In the genomic region with DNA sequence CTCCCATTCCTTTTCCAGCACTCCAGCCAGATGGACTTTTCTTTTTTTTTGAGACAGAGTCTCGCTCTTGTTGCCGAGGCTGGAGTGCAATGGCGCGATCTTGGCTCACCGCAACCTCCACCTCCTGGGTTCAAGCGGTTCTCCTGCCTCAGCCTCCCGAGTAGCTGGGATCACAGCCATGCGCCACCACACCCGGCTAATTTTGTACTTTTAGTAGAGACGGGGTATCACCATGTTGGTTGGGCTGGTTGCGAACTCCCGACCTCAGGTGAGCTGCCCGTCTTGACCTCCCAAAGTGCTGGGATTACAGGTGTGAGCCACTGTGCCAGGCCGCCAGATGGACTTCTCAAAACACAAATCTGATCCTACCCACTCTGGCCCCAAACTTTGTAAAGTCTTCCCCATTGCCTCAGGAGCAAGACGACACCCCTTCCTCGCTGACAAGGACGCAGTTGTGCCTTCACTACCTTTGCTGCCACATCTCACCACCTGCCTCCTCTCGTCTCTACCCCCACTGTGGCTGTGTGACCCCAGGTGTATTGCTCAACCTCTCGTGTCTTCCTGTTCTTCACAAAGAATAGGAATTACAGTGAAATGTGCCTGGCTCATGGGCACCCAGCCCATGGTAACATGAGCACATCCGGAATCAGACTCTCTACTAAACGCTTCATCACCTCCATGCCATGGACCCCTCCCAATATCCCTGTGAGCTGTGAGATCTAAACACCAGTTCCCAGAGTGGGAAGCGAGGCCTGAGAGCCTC, we compare ENCODE assay signal across 1 cellular context.
TF ChIP-seq lines count a peak whose summit lies in the region.

No MANE protein-coding gene starts in this region.

TF ChIP-seq in HepG2, 621 proteins besides CTCF, POLR2A, EP300 and RAD21 (continues in another document):
- no peak for TF ChIP-seq YY1 (IDR thresholded peaks at IDR 0.05; ENCODE audit: insufficient read depth, insufficient replicate concordance, low read depth, low read length)
- TF ChIP-seq, protein P1, sequence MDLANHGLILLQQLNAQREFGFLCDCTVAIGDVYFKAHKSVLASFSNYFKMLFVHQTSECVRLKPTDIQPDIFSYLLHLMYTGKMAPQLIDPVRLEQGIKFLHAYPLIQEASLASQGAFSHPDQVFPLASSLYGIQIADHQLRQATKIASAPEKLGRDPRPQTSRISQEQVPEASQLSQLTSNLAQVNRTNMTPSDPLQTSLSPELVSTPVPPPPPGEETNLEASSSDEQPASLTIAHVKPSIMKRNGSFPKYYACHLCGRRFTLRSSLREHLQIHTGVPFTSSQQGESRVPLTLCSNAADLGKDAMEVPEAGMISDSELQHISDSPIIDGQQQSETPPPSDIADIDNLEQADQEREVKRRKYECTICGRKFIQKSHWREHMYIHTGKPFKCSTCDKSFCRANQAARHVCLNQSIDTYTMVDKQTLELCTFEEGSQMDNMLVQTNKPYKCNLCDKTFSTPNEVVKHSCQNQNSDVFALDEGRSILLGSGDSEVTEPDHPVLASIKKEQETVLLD (CRISPR knock-in tag; IDR thresholded peaks at IDR 0.05; ENCODE audit: low read depth) = no peak
- TF ChIP-seq, protein P2, sequence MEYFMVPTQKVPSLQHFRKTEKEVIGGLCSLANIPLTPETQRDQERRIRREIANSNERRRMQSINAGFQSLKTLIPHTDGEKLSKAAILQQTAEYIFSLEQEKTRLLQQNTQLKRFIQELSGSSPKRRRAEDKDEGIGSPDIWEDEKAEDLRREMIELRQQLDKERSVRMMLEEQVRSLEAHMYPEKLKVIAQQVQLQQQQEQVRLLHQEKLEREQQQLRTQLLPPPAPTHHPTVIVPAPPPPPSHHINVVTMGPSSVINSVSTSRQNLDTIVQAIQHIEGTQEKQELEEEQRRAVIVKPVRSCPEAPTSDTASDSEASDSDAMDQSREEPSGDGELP (IDR thresholded peaks at IDR 0.05; ENCODE audit: borderline replicate concordance, low read depth) = no peak
- TF ChIP-seq DR1 (CRISPR knock-in tag; IDR thresholded peaks at IDR 0.05) = no peak
- TF ChIP-seq, protein P3, sequence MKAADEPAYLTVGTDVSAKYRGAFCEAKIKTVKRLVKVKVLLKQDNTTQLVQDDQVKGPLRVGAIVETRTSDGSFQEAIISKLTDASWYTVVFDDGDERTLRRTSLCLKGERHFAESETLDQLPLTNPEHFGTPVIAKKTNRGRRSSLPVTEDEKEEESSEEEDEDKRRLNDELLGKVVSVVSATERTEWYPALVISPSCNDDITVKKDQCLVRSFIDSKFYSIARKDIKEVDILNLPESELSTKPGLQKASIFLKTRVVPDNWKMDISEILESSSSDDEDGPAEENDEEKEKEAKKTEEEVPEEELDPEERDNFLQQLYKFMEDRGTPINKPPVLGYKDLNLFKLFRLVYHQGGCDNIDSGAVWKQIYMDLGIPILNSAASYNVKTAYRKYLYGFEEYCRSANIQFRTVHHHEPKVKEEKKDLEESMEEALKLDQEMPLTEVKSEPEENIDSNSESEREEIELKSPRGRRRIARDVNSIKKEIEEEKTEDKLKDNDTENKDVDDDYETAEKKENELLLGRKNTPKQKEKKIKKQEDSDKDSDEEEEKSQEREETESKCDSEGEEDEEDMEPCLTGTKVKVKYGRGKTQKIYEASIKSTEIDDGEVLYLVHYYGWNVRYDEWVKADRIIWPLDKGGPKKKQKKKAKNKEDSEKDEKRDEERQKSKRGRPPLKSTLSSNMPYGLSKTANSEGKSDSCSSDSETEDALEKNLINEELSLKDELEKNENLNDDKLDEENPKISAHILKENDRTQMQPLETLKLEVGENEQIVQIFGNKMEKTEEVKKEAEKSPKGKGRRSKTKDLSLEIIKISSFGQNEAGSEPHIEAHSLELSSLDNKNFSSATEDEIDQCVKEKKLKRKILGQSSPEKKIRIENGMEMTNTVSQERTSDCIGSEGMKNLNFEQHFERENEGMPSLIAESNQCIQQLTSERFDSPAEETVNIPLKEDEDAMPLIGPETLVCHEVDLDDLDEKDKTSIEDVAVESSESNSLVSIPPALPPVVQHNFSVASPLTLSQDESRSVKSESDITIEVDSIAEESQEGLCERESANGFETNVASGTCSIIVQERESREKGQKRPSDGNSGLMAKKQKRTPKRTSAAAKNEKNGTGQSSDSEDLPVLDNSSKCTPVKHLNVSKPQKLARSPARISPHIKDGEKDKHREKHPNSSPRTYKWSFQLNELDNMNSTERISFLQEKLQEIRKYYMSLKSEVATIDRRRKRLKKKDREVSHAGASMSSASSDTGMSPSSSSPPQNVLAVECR (CRISPR knock-in tag; IDR thresholded peaks at IDR 0.05; ENCODE audit: borderline replicate concordance) = no peak
- TF ChIP-seq ZSCAN20 (CRISPR knock-in tag; IDR thresholded peaks at IDR 0.05; ENCODE audit: borderline replicate concordance) = no peak
- TF ChIP-seq ZC3H4 (CRISPR knock-in tag; IDR thresholded peaks at IDR 0.05; ENCODE audit: borderline replicate concordance) = no peak
- TF ChIP-seq ZNF543 (CRISPR knock-in tag; IDR thresholded peaks at IDR 0.05) = no peak
- TF ChIP-seq, protein P4, sequence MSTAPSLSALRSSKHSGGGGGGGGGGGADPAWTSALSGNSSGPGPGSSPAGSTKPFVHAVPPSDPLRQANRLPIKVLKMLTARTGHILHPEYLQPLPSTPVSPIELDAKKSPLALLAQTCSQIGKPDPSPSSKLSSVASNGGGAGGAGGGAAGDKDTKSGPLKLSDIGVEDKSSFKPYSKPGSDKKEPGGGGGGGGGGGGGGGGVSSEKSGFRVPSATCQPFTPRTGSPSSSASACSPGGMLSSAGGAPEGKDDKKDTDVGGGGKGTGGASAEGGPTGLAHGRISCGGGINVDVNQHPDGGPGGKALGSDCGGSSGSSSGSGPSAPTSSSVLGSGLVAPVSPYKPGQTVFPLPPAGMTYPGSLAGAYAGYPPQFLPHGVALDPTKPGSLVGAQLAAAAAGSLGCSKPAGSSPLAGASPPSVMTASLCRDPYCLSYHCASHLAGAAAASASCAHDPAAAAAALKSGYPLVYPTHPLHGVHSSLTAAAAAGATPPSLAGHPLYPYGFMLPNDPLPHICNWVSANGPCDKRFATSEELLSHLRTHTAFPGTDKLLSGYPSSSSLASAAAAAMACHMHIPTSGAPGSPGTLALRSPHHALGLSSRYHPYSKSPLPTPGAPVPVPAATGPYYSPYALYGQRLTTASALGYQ (CRISPR knock-in tag; IDR thresholded peaks at IDR 0.05) = no peak
- 0 out of 2 replicates have a peak, but pooled peaks have one; percentile 41 for TF ChIP-seq ZSCAN21 (CRISPR knock-in tag; IDR thresholded peaks at IDR 0.05; ENCODE audit: borderline replicate concordance)
- no peak for TF ChIP-seq KAT2B (IDR thresholded peaks at IDR 0.05; ENCODE audit: borderline replicate concordance, low read depth, low read length)
- TF ChIP-seq CREB1 (IDR thresholded peaks at IDR 0.05) = no peak
- TF ChIP-seq CREB1 (CRISPR knock-in tag; IDR thresholded peaks at IDR 0.05) = 0 out of 2 replicates have a peak, but pooled peaks have one; percentile 11
- TF ChIP-seq, protein P5, sequence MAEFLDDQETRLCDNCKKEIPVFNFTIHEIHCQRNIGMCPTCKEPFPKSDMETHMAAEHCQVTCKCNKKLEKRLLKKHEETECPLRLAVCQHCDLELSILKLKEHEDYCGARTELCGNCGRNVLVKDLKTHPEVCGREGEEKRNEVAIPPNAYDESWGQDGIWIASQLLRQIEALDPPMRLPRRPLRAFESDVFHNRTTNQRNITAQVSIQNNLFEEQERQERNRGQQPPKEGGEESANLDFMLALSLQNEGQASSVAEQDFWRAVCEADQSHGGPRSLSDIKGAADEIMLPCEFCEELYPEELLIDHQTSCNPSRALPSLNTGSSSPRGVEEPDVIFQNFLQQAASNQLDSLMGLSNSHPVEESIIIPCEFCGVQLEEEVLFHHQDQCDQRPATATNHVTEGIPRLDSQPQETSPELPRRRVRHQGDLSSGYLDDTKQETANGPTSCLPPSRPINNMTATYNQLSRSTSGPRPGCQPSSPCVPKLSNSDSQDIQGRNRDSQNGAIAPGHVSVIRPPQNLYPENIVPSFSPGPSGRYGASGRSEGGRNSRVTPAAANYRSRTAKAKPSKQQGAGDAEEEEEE (CRISPR knock-in tag; IDR thresholded peaks at IDR 0.05; ENCODE audit: borderline replicate concordance) = 0 out of 2 replicates have a peak, but pooled peaks have one; percentile 30
- TF ChIP-seq, protein P6, sequence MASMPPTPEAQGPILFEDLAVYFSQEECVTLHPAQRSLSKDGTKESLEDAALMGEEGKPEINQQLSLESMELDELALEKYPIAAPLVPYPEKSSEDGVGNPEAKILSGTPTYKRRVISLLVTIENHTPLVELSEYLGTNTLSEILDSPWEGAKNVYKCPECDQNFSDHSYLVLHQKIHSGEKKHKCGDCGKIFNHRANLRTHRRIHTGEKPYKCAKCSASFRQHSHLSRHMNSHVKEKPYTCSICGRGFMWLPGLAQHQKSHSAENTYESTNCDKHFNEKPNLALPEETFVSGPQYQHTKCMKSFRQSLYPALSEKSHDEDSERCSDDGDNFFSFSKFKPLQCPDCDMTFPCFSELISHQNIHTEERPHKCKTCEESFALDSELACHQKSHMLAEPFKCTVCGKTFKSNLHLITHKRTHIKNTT (CRISPR knock-in tag; IDR thresholded peaks at IDR 0.05) = no peak
- TF ChIP-seq, protein P7, sequence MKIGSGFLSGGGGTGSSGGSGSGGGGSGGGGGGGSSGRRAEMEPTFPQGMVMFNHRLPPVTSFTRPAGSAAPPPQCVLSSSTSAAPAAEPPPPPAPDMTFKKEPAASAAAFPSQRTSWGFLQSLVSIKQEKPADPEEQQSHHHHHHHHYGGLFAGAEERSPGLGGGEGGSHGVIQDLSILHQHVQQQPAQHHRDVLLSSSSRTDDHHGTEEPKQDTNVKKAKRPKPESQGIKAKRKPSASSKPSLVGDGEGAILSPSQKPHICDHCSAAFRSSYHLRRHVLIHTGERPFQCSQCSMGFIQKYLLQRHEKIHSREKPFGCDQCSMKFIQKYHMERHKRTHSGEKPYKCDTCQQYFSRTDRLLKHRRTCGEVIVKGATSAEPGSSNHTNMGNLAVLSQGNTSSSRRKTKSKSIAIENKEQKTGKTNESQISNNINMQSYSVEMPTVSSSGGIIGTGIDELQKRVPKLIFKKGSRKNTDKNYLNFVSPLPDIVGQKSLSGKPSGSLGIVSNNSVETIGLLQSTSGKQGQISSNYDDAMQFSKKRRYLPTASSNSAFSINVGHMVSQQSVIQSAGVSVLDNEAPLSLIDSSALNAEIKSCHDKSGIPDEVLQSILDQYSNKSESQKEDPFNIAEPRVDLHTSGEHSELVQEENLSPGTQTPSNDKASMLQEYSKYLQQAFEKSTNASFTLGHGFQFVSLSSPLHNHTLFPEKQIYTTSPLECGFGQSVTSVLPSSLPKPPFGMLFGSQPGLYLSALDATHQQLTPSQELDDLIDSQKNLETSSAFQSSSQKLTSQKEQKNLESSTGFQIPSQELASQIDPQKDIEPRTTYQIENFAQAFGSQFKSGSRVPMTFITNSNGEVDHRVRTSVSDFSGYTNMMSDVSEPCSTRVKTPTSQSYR (CRISPR knock-in tag; IDR thresholded peaks at IDR 0.05; ENCODE audit: borderline replicate concordance) = peak; percentile 23; the same call in 1 of the 2 replicates
- no peak for TF ChIP-seq ZNF160 (CRISPR knock-in tag; IDR thresholded peaks at IDR 0.05)
- TF ChIP-seq ZKSCAN5 (CRISPR knock-in tag; IDR thresholded peaks at IDR 0.05) = no peak
- TF ChIP-seq ZNF501 (CRISPR knock-in tag; IDR thresholded peaks at IDR 0.05) = no peak
- no peak for TF ChIP-seq PLRG1 (conservative IDR thresholded peaks at IDR 0.05)
- TF ChIP-seq, protein P8, sequence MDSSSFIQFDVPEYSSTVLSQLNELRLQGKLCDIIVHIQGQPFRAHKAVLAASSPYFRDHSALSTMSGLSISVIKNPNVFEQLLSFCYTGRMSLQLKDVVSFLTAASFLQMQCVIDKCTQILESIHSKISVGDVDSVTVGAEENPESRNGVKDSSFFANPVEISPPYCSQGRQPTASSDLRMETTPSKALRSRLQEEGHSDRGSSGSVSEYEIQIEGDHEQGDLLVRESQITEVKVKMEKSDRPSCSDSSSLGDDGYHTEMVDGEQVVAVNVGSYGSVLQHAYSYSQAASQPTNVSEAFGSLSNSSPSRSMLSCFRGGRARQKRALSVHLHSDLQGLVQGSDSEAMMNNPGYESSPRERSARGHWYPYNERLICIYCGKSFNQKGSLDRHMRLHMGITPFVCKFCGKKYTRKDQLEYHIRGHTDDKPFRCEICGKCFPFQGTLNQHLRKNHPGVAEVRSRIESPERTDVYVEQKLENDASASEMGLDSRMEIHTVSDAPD (CRISPR knock-in tag; IDR thresholded peaks at IDR 0.05) = no peak
- TF ChIP-seq, protein P9, sequence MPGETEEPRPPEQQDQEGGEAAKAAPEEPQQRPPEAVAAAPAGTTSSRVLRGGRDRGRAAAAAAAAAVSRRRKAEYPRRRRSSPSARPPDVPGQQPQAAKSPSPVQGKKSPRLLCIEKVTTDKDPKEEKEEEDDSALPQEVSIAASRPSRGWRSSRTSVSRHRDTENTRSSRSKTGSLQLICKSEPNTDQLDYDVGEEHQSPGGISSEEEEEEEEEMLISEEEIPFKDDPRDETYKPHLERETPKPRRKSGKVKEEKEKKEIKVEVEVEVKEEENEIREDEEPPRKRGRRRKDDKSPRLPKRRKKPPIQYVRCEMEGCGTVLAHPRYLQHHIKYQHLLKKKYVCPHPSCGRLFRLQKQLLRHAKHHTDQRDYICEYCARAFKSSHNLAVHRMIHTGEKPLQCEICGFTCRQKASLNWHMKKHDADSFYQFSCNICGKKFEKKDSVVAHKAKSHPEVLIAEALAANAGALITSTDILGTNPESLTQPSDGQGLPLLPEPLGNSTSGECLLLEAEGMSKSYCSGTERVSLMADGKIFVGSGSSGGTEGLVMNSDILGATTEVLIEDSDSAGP (CRISPR knock-in tag; IDR thresholded peaks at IDR 0.05; ENCODE audit: borderline replicate concordance) = no peak
- TF ChIP-seq HNF4A (CRISPR knock-in tag; IDR thresholded peaks at IDR 0.05) = no peak
- TF ChIP-seq SRY (CRISPR knock-in tag; IDR thresholded peaks at IDR 0.05) = no peak
- TF ChIP-seq, protein P10, sequence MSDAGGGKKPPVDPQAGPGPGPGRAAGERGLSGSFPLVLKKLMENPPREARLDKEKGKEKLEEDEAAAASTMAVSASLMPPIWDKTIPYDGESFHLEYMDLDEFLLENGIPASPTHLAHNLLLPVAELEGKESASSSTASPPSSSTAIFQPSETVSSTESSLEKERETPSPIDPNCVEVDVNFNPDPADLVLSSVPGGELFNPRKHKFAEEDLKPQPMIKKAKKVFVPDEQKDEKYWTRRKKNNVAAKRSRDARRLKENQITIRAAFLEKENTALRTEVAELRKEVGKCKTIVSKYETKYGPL (CRISPR knock-in tag; IDR thresholded peaks at IDR 0.05) = no peak
- no peak for TF ChIP-seq ZNF12 (CRISPR knock-in tag; IDR thresholded peaks at IDR 0.05)
